In the genomic region with DNA sequence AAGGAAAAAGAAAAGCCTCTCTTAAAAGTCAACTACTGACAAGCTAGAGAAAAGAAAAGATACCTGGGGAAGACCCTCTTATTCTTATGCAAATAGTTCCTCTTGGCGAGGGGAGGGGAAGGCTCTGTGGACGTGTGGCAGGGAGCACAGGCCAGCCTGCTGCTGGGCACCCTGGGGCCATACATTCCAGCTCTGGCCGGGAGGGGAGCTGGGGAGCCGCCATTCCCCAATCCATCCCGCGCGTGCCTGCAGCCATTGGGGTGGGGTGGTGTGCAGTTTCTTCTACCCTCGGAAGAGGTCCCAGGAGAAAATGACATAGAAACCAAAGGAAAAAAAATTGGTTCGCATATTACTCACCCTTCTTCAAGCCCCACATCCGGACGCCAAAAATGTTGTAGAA, we compare ENCODE assay signal across 1 cellular context.
A peak's percentile ranks its signal among the peaks of the same experiment; 100 is the strongest.
TF ChIP-seq lines count a peak whose summit lies in the region.

No MANE protein-coding gene starts in this region.

TF ChIP-seq in WTC11, 78 proteins besides CTCF, POLR2A, EP300 and RAD21 (continued from another document):
- TF ChIP-seq, protein P1, sequence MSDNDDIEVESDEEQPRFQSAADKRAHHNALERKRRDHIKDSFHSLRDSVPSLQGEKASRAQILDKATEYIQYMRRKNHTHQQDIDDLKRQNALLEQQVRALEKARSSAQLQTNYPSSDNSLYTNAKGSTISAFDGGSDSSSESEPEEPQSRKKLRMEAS (CRISPR knock-in tag; IDR thresholded peaks at IDR 0.05) = no peak
- TF ChIP-seq JAZF1 (CRISPR knock-in tag; IDR thresholded peaks at IDR 0.05) (no peak), TEAD1 (CRISPR knock-in tag; IDR thresholded peaks at IDR 0.05) (peak; percentile 48; the same call in 1 of the 2 replicates), SOX15 (CRISPR knock-in tag; IDR thresholded peaks at IDR 0.05) (no peak), GRHL2 (CRISPR knock-in tag; IDR thresholded peaks at IDR 0.05; ENCODE audit: insufficient replicate concordance, severe bottlenecking) (no peak), KAT7 (CRISPR knock-in tag; IDR thresholded peaks at IDR 0.05; ENCODE audit: borderline replicate concordance) (no peak), TEAD4 (CRISPR knock-in tag; IDR thresholded peaks at IDR 0.05) (0 out of 2 replicates have a peak, but pooled peaks have one; percentile 16), ZNF121 (CRISPR knock-in tag; IDR thresholded peaks at IDR 0.05) (no peak)
- TF ChIP-seq, protein P2, sequence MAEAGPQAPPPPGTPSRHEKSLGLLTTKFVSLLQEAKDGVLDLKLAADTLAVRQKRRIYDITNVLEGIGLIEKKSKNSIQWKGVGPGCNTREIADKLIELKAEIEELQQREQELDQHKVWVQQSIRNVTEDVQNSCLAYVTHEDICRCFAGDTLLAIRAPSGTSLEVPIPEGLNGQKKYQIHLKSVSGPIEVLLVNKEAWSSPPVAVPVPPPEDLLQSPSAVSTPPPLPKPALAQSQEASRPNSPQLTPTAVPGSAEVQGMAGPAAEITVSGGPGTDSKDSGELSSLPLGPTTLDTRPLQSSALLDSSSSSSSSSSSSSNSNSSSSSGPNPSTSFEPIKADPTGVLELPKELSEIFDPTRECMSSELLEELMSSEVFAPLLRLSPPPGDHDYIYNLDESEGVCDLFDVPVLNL (CRISPR knock-in tag; IDR thresholded peaks at IDR 0.05; ENCODE audit: borderline replicate concordance, low read depth) = no peak
- TF ChIP-seq, protein P3, sequence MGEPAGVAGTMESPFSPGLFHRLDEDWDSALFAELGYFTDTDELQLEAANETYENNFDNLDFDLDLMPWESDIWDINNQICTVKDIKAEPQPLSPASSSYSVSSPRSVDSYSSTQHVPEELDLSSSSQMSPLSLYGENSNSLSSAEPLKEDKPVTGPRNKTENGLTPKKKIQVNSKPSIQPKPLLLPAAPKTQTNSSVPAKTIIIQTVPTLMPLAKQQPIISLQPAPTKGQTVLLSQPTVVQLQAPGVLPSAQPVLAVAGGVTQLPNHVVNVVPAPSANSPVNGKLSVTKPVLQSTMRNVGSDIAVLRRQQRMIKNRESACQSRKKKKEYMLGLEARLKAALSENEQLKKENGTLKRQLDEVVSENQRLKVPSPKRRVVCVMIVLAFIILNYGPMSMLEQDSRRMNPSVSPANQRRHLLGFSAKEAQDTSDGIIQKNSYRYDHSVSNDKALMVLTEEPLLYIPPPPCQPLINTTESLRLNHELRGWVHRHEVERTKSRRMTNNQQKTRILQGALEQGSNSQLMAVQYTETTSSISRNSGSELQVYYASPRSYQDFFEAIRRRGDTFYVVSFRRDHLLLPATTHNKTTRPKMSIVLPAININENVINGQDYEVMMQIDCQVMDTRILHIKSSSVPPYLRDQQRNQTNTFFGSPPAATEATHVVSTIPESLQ (CRISPR knock-in tag; IDR thresholded peaks at IDR 0.05) = no peak
